Comparison of ENCODE assay signal across 1 cellular context in genomic region chr13:46995874-46996273, GRCh38.
TF ChIP-seq lines count a peak whose summit lies in the region.

No MANE protein-coding gene starts in this region.

TF ChIP-seq in GM23338, 12 proteins besides CTCF, POLR2A, EP300 and RAD21 (continued from another document):
- TF ChIP-seq REST (IDR thresholded peaks at IDR 0.05; ENCODE audit: unreplicated experiment) (no peak), STAT1 (IDR thresholded peaks at IDR 0.05; ENCODE audit: unreplicated experiment) (no peak), NANOG (IDR thresholded peaks at IDR 0.05; ENCODE audit: borderline replicate concordance) (no peak), ZNF114 (CRISPR knock-in tag; IDR thresholded peaks at IDR 0.05) (no peak), EZH2 (IDR thresholded peaks at IDR 0.05; ENCODE audit: low read depth, unreplicated experiment) (no peak), CREB1 (CRISPR knock-in tag; IDR thresholded peaks at IDR 0.05; ENCODE audit: low read depth) (no peak)
